Comparison of ENCODE assay signal across 8 cellular contexts in genomic region chr5:115545065-115545882, GRCh38. TPM values are rescaled to one million over a fixed set of nuclear protein-coding genes. Genes with fewer than 3 reads are reported as not detected.
DNase-seq lines count a peak whose midpoint lies in the region; ATAC-seq and TF ChIP-seq lines count a peak whose summit lies in the region.

No MANE protein-coding gene starts in this region.

- peak overlapping the region; percentile 96 for H3K4me3 Mint-ChIP-seq in central memory CD8-positive, alpha-beta T cell
- peak overlapping the region; percentile 99 for H3K4me3 Mint-ChIP-seq in neural progenitor cell

- no peak overlapping the region for H3K9ac ChIP-seq in neural progenitor cell

- no peaks in the 10 kb centered on the region for H3K9me3 Mint-ChIP-seq in central memory CD8-positive, alpha-beta T cell
- peaks cover 3% of the 10 kb centered on the region for H3K9me3 Mint-ChIP-seq in neural progenitor cell

- ATAC-seq in GM18517 (IDR thresholded peaks at IDR 0.05; ENCODE audit: unreplicated experiment) = peak; percentile 7
- no peak for ATAC-seq in central memory CD8-positive, alpha-beta T cell (replicated peaks; ENCODE audit: extremely low read depth, poor library complexity, severe bottlenecking)
- no peak for ATAC-seq in HG02763 (IDR thresholded peaks at IDR 0.05; ENCODE audit: unreplicated experiment)
- ATAC-seq in GM19467 (IDR thresholded peaks at IDR 0.05; ENCODE audit: unreplicated experiment) = no peak
- no peak for ATAC-seq in HG03039 (IDR thresholded peaks at IDR 0.05; ENCODE audit: unreplicated experiment)

- TF ChIP-seq CTCF in LNCaP clone FGC (IDR thresholded peaks at IDR 0.05; ENCODE audit: control insufficient read depth, extremely low read depth, insufficient read depth) = no peak
- no peak for TF ChIP-seq CTCF in neural progenitor cell (IDR thresholded peaks at IDR 0.05)

- peak overlapping the region; percentile 61 for H3K4me2 ChIP-seq in neural progenitor cell

- peaks cover 40% of the 10 kb centered on the region for H3K4me1 Mint-ChIP-seq in central memory CD8-positive, alpha-beta T cell
- peaks cover 25% of the 10 kb centered on the region for H3K4me1 Mint-ChIP-seq in neural progenitor cell

- peaks cover 34% of the 10 kb centered on the region for H4K20me1 ChIP-seq in neural progenitor cell (ENCODE audit: low read depth)

- H3K27me3 Mint-ChIP-seq in central memory CD8-positive, alpha-beta T cell = no peaks in the 10 kb centered on the region
- H3K27me3 Mint-ChIP-seq in neural progenitor cell (ENCODE audit: insufficient read depth, low read depth) = peaks cover 5% of the 10 kb centered on the region

- H3K79me2 ChIP-seq in neural progenitor cell (ENCODE audit: low read depth) = peaks cover 40% of the 10 kb centered on the region

- H3K27me3 ChIP-seq in neural progenitor cell = no peaks in the 10 kb centered on the region

- H3K27ac Mint-ChIP-seq in central memory CD8-positive, alpha-beta T cell (ENCODE audit: low read depth) = peak overlapping the region; percentile 96
- H3K27ac Mint-ChIP-seq in neural progenitor cell = peak overlapping the region; percentile 82

- H3K9me3 ChIP-seq in neural progenitor cell (ENCODE audit: low read depth) = no peaks in the 10 kb centered on the region

- peaks cover 6% of the 10 kb centered on the region for H3K36me3 ChIP-seq in neural progenitor cell

- peaks cover 17% of the 10 kb centered on the region for H3K36me3 Mint-ChIP-seq in central memory CD8-positive, alpha-beta T cell (ENCODE audit: insufficient read depth)
- H3K36me3 Mint-ChIP-seq in neural progenitor cell = peaks cover 15% of the 10 kb centered on the region

- H3F3A ChIP-seq in neural progenitor cell (ENCODE audit: low read depth) = peaks cover 21% of the 10 kb centered on the region

- H2AFZ ChIP-seq in neural progenitor cell (replicated peaks) = peak overlapping the region; percentile 94

- H3K4me3 ChIP-seq in LNCaP clone FGC (ENCODE audit: low read depth, low read length) = peak overlapping the region; percentile 32
- H3K4me3 ChIP-seq in neural progenitor cell = peak overlapping the region; percentile 41

- H3K4me1 ChIP-seq in neural progenitor cell = peaks cover 23% of the 10 kb centered on the region

- no peak overlapping the region for H3K27ac ChIP-seq in neural progenitor cell

- DNase-seq in LNCaP clone FGC (ENCODE audit: low read depth) (no peak), neural progenitor cell (ENCODE audit: low spot score) (no peak)
- DNase-seq in central memory CD8-positive, alpha-beta T cell (ENCODE audit: low spot score in 2 of 2) = no peak
- no peak for DNase-seq in activated CD4-positive, CD25-positive, alpha-beta regulatory T cell (lab: John Stamatoyannopoulos, UW)

RNA-seq across cellular contexts. Expression of gene FEM1C, which starts 0.7 kb away (rescaled TPM):
- total RNA-seq in neural progenitor cell (ENCODE audit: low replicate concordance) = 20.2 and 28.7 TPM in 2 replicates

RNA-seq across cellular contexts. Expression of gene TICAM2, which starts 57.0 kb away (rescaled TPM):
- total RNA-seq in neural progenitor cell (ENCODE audit: low replicate concordance) = 0.03 TPM in 1 of 2 replicates, not detected in the other
